ENCODE assay signal across 1 cellular context in the genomic region with DNA sequence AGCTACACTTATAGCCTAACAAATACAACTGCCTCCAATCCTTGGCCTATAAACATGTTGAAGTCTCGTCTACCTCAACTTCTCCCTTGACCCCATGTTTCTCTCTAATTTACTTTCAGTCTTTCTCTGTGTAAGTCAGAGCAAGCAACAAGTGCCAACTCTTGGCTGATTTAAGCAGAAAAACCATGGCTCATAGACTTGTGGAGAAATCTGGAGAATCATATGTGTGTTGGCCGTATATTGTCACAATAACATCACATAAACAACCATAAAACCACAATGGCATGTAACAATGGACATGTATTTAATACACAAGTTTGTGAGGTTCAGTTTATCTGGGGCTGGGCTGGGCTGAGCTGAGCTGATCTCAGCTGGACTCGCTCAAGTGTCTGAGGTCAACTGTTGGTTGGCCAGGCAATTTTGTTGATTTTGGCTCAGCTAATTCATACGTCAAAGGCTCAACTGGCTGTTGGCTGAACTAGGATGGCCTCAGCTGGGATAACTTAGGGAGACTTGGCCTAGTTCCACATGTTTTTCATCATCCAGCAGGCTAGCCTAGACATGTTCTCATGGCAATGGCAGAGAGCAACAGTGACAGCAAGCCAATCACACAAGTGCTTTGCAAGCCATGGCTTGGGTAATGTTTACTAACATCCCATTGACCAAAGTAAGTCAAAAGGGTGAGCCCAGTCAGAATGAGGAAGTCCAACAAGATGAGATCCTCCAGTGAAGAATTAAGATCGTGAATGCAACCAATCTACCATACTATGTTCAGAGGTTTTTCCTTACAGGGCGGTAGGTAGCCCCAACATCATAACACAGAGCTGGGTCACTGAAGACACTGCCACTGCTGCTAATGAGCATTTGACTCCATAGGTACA.
A peak's percentile ranks its signal among the peaks of the same experiment; 100 is the strongest.
TF ChIP-seq lines count a peak whose summit lies in the region.

No MANE protein-coding gene starts in this region.

TF ChIP-seq in K562, 482 proteins besides CTCF, POLR2A, EP300 and RAD21 (continued from another document and continues in another):
- TF ChIP-seq KLF6 (CRISPR knock-in tag; IDR thresholded peaks at IDR 0.05; ENCODE audit: borderline replicate concordance) (peak; percentile 26; the same call in 1 of the 2 replicates), ZNF197 (CRISPR knock-in tag; IDR thresholded peaks at IDR 0.05; ENCODE audit: low read depth) (peak; percentile 74), PYGO2 (tag; IDR thresholded peaks at IDR 0.05) (0 out of 2 replicates have a peak, but pooled peaks have one; percentile 44), IRF2 (CRISPR knock-in tag; IDR thresholded peaks at IDR 0.05) (no peak), ZBTB8A (IDR thresholded peaks at IDR 0.05; ENCODE audit: partially characterized antibody) (no peak), CREM (IDR thresholded peaks at IDR 0.05; ENCODE audit: low read depth) (peak; percentile 48), SMAD4 (CRISPR knock-in tag; conservative IDR thresholded peaks at IDR 0.05) (peak; percentile 70), GATA2 (CRISPR knock-in tag; IDR thresholded peaks at IDR 0.05) (no peak), ELF4 (CRISPR knock-in tag; IDR thresholded peaks at IDR 0.05) (0 out of 2 replicates have a peak, but pooled peaks have one; percentile 67), SPI1 (IDR thresholded peaks at IDR 0.05; ENCODE audit: borderline replicate concordance, low read depth, low read length) (peak; percentile 99), ZNF217 (CRISPR knock-in tag; IDR thresholded peaks at IDR 0.05) (no peak), ZNF354B (CRISPR knock-in tag; IDR thresholded peaks at IDR 0.05) (0 out of 2 replicates have a peak, but pooled peaks have one; percentile 27), NR2C2 (CRISPR knock-in tag; IDR thresholded peaks at IDR 0.05) (no peak), NR2C2 (tag; IDR thresholded peaks at IDR 0.05) (peak; percentile 79), BRD4 (IDR thresholded peaks at IDR 0.05) (no peak), CBFA2T2 (conservative IDR thresholded peaks at IDR 0.05) (no peak), NR2C1 (IDR thresholded peaks at IDR 0.05) (no peak; the same call in 1 of the 2 replicates), NR2C1 (tag; IDR thresholded peaks at IDR 0.05) (no peak; the same call in none of the 2 replicates), BMI1 (IDR thresholded peaks at IDR 0.05; ENCODE audit: low read length) (no peak), RBM34 (IDR thresholded peaks at IDR 0.05; ENCODE audit: borderline replicate concordance, insufficient read depth, low read length) (no peak), FOXJ2 (tag; IDR thresholded peaks at IDR 0.05) (peak; percentile 93), TBP (optimal IDR thresholded peaks at IDR 0.05; ENCODE audit: low read depth, low read length) (peak; percentile 52), HNRNPLL (IDR thresholded peaks at IDR 0.05; ENCODE audit: low read depth, low read length, poor library complexity, severe bottlenecking) (peak; percentile 50), DDX20 (tag; IDR thresholded peaks at IDR 0.05; ENCODE audit: low read depth) (0 out of 2 replicates have a peak, but pooled peaks have one; percentile 10), ZKSCAN8 (CRISPR knock-in tag; IDR thresholded peaks at IDR 0.05) (peak; percentile 68; the same call in 1 of the 2 replicates)
- TF ChIP-seq, protein P1, sequence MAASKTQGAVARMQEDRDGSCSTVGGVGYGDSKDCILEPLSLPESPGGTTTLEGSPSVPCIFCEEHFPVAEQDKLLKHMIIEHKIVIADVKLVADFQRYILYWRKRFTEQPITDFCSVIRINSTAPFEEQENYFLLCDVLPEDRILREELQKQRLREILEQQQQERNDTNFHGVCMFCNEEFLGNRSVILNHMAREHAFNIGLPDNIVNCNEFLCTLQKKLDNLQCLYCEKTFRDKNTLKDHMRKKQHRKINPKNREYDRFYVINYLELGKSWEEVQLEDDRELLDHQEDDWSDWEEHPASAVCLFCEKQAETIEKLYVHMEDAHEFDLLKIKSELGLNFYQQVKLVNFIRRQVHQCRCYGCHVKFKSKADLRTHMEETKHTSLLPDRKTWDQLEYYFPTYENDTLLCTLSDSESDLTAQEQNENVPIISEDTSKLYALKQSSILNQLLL (CRISPR knock-in tag; IDR thresholded peaks at IDR 0.05; ENCODE audit: borderline replicate concordance) = no peak
- TF ChIP-seq, protein P2, sequence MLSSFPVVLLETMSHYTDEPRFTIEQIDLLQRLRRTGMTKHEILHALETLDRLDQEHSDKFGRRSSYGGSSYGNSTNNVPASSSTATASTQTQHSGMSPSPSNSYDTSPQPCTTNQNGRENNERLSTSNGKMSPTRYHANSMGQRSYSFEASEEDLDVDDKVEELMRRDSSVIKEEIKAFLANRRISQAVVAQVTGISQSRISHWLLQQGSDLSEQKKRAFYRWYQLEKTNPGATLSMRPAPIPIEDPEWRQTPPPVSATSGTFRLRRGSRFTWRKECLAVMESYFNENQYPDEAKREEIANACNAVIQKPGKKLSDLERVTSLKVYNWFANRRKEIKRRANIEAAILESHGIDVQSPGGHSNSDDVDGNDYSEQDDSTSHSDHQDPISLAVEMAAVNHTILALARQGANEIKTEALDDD (IDR thresholded peaks at IDR 0.05) = peak; percentile 91
- TF ChIP-seq, protein P3, sequence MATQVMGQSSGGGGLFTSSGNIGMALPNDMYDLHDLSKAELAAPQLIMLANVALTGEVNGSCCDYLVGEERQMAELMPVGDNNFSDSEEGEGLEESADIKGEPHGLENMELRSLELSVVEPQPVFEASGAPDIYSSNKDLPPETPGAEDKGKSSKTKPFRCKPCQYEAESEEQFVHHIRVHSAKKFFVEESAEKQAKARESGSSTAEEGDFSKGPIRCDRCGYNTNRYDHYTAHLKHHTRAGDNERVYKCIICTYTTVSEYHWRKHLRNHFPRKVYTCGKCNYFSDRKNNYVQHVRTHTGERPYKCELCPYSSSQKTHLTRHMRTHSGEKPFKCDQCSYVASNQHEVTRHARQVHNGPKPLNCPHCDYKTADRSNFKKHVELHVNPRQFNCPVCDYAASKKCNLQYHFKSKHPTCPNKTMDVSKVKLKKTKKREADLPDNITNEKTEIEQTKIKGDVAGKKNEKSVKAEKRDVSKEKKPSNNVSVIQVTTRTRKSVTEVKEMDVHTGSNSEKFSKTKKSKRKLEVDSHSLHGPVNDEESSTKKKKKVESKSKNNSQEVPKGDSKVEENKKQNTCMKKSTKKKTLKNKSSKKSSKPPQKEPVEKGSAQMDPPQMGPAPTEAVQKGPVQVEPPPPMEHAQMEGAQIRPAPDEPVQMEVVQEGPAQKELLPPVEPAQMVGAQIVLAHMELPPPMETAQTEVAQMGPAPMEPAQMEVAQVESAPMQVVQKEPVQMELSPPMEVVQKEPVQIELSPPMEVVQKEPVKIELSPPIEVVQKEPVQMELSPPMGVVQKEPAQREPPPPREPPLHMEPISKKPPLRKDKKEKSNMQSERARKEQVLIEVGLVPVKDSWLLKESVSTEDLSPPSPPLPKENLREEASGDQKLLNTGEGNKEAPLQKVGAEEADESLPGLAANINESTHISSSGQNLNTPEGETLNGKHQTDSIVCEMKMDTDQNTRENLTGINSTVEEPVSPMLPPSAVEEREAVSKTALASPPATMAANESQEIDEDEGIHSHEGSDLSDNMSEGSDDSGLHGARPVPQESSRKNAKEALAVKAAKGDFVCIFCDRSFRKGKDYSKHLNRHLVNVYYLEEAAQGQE (CRISPR knock-in tag; IDR thresholded peaks at IDR 0.05; ENCODE audit: low read depth) = 0 out of 2 replicates have a peak, but pooled peaks have one; percentile 41
- TF ChIP-seq, protein P4, sequence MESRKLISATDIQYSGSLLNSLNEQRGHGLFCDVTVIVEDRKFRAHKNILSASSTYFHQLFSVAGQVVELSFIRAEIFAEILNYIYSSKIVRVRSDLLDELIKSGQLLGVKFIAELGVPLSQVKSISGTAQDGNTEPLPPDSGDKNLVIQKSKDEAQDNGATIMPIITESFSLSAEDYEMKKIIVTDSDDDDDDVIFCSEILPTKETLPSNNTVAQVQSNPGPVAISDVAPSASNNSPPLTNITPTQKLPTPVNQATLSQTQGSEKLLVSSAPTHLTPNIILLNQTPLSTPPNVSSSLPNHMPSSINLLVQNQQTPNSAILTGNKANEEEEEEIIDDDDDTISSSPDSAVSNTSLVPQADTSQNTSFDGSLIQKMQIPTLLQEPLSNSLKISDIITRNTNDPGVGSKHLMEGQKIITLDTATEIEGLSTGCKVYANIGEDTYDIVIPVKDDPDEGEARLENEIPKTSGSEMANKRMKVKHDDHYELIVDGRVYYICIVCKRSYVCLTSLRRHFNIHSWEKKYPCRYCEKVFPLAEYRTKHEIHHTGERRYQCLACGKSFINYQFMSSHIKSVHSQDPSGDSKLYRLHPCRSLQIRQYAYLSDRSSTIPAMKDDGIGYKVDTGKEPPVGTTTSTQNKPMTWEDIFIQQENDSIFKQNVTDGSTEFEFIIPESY (CRISPR knock-in tag; IDR thresholded peaks at IDR 0.05) = no peak
- TF ChIP-seq, protein P5, sequence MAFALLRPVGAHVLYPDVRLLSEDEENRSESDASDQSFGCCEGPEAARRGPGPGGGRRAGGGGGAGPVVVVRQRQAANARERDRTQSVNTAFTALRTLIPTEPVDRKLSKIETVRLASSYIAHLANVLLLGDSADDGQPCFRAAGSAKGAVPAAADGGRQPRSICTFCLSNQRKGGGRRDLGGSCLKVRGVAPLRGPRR (CRISPR knock-in tag; IDR thresholded peaks at IDR 0.05) = peak; percentile 69; the same call in 1 of the 2 replicates
- TF ChIP-seq, protein P6, sequence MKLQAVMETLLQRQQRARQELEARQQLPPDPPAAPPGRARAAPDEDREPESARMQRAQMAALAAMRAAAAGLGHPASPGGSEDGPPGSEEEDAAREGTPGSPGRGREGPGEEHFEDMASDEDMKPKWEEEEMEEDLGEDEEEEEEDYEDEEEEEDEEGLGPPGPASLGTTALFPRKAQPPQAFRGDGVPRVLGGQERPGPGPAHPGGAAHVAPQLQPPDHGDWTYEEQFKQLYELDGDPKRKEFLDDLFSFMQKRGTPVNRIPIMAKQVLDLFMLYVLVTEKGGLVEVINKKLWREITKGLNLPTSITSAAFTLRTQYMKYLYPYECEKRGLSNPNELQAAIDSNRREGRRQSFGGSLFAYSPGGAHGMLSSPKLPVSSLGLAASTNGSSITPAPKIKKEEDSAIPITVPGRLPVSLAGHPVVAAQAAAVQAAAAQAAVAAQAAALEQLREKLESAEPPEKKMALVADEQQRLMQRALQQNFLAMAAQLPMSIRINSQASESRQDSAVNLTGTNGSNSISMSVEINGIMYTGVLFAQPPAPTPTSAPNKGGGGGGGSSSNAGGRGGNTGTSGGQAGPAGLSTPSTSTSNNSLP (IDR thresholded peaks at IDR 0.05; ENCODE audit: borderline replicate concordance, low read depth, low read length) = 0 out of 2 replicates have a peak, but pooled peaks have one; percentile 16
- TF ChIP-seq, protein P7, sequence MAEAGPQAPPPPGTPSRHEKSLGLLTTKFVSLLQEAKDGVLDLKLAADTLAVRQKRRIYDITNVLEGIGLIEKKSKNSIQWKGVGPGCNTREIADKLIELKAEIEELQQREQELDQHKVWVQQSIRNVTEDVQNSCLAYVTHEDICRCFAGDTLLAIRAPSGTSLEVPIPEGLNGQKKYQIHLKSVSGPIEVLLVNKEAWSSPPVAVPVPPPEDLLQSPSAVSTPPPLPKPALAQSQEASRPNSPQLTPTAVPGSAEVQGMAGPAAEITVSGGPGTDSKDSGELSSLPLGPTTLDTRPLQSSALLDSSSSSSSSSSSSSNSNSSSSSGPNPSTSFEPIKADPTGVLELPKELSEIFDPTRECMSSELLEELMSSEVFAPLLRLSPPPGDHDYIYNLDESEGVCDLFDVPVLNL (CRISPR knock-in tag; IDR thresholded peaks at IDR 0.05; ENCODE audit: low read depth) = 0 out of 2 replicates have a peak, but pooled peaks have one; percentile 5
